In genomic region chr15:78242128-78242527, GRCh38 we compare ENCODE assay signal across 9 cellular contexts. TPM values are rescaled to one million over a fixed set of nuclear protein-coding genes. Genes with fewer than 3 reads are reported as not detected.
DNase-seq lines count a peak whose midpoint lies in the region; ATAC-seq and TF ChIP-seq lines count a peak whose summit lies in the region.
"Had no signal": no experiment of that assay in that cellular context is flagged by ENCODE, and none has a peak within 500 bp of the region (broad histone marks: within the 10 kb centered on the region; RNA-seq: fewer than 3 reads in every experiment).

No MANE protein-coding gene starts in this region.

- ATAC-seq in HG02884 (IDR thresholded peaks at IDR 0.05; ENCODE audit: unreplicated experiment) (no peak), HG03432 (IDR thresholded peaks at IDR 0.05; ENCODE audit: unreplicated experiment) (no peak)

- intact Hi-C loops in tibial artery (cut with DNase I; ENCODE audit: low total_unique reads): loop anchor here (5.0 kb wide), 1 partner anchor 130 kb away; no protein-coding TSS in a partner anchor

- DNase-seq in BJ (ENCODE audit: low read depth) (no peak), H7 (peak; percentile 84), kidney tubule cell (ENCODE audit: low spot score) (peak; percentile 24), tibial artery (no peak)
- no peak for DNase-seq in stimulated activated CD4-positive, alpha-beta T cell treated with anti-CD3 and anti-CD28 coated beads, Interleukin-1b, Interleukin-23, amount 100 ng/mL, for 48 hours
- DNase-seq: NCI-H446 treated with DMSO at 0.1 percent for 48 hours had no signal

- no peaks in the 10 kb centered on the region for H3K36me3 ChIP-seq in BJ (ENCODE audit: control insufficient read depth, insufficient read depth, low read length)
- H3K36me3 ChIP-seq in H7 (replicated peaks; ENCODE audit: control insufficient read depth, insufficient read depth, low read length): no peaks in the 10 kb centered on the region
- H3K36me3 ChIP-seq in tibial artery: no peaks in the 10 kb centered on the region

- H3K27me3 ChIP-seq in BJ (ENCODE audit: control insufficient read depth, insufficient read depth, low read length): peaks cover under 1% of the 10 kb centered on the region
- H3K27me3 ChIP-seq in H7 (ENCODE audit: control insufficient read depth, insufficient read depth, low read length): no peaks in the 10 kb centered on the region
- peaks cover 0 to 6% of the 10 kb centered on the region in 2 donors for H3K27me3 ChIP-seq in tibial artery

- H3K4me3 ChIP-seq in BJ (ENCODE audit: low read depth, low read length): no peak overlapping the region
- H3K4me3 ChIP-seq in H7 (ENCODE audit: insufficient read depth, low read depth, low read length): no peak overlapping the region
- no peak overlapping the region for H3K4me3 ChIP-seq in tibial artery

- TF ChIP-seq CTCF in BJ (IDR thresholded peaks at IDR 0.05; ENCODE audit: insufficient read depth, low read depth, low read length) (peak; percentile 55), VCaP (conservative IDR thresholded peaks at IDR 0.05) (peak; percentile 48; the same call in 1 of the 2 replicates), tibial artery (IDR thresholded peaks at IDR 0.05) (no peak)

- CTCF ChIA-PET in BJ (lab: Yijun Ruan, JAX): interaction anchor here (0.6 to 10.3 kb wide), 22 partner anchors 10 to 467 kb away, joined by 3 to 177 read pairs (median 8); partner anchors contain the start of gene CIB2

- POLR2A ChIA-PET in BJ (lab: Charles Lee): no interaction called here

- H3K27ac ChIP-seq in VCaP (no peak overlapping the region), tibial artery (no peak overlapping the region)

- H3K9me3 ChIP-seq in tibial artery: no peaks in the 10 kb centered on the region

- H3K4me1 ChIP-seq in tibial artery: peaks cover 0 to 4% (median 0%) of the 10 kb centered on the region in 4 donors

RNA-seq across cellular contexts. Expression of gene ACSBG1, which starts 7.8 kb away (rescaled TPM):
- 0.01 and 0.02 TPM in 2 replicates for polyA plus RNA-seq in BJ (2011; rRNA removed)
- polyA minus RNA-seq in BJ (2011; rRNA and poly(A)+ RNA removed): not detected in 2 replicates
- 2.7 and 3.9 TPM in 2 replicates for total RNA-seq in H7 (2014; rRNA removed; shearing (Covaris generic))

RNA-seq across cellular contexts. Expression of gene DNAJA4, which starts 22.2 kb away (rescaled TPM):
- polyA plus RNA-seq in BJ (2011; rRNA removed): 2.8 and 4.1 TPM in 2 replicates
- polyA minus RNA-seq in BJ (2011; rRNA and poly(A)+ RNA removed): 1.6 and 2.2 TPM in 2 replicates
- 0.03 and 0.11 TPM in 2 replicates for total RNA-seq in H7 (2014; rRNA removed; shearing (Covaris generic))

RNA-seq across cellular contexts. Expression of gene SKIC8, which starts 57.3 kb away (rescaled TPM):
- 72.8 and 73.4 TPM in 2 replicates for polyA plus RNA-seq in BJ (2011; rRNA removed)
- 20.5 and 35.3 TPM in 2 replicates for polyA minus RNA-seq in BJ (2011; rRNA and poly(A)+ RNA removed)
- total RNA-seq in H7 (2014; rRNA removed; shearing (Covaris generic)): 64.0 and 87.1 TPM in 2 replicates

Comparison
In these comparisons a context has a peak if more than half of its experiments do, and no peak if none do; other contexts are left out.
1. DNase-seq: peak in H7 (single experiment) and kidney tubule cell (single experiment); none in BJ (single experiment), stimulated activated CD4-positive, alpha-beta T cell treated with anti-CD3 and anti-CD28 coated beads, Interleukin-1b, Interleukin-23, amount 100 ng/mL, for 48 hours (single experiment) and tibial artery (0 of 2).
2. CTCF ChIP-seq: peak in BJ (single experiment) and VCaP (single experiment); none in tibial artery (0 of 2).